Comparison of ENCODE assay signal across 17 cellular contexts in genomic region chr3:124632566-124633140, GRCh38.
DNase-seq lines count a peak whose midpoint lies in the region; ATAC-seq and TF ChIP-seq lines count a peak whose summit lies in the region.
"Had no signal": no experiment of that assay in that cellular context is flagged by ENCODE, and none has a peak within 500 bp of the region (broad histone marks: within the 10 kb centered on the region; RNA-seq: fewer than 3 reads in every experiment).

No MANE protein-coding gene starts in this region.

- H2BK120ac ChIP-seq in trophoblast cell (ENCODE audit: insufficient read depth, low read length, poor library complexity), result peak overlapping the region; percentile 84

- H3K4me2 ChIP-seq in PC-3 (ENCODE audit: low read length) (no peak overlapping the region), hepatocyte (no peak overlapping the region), trophoblast cell (ENCODE audit: low read length) (no peak overlapping the region)

- H3K79me1 ChIP-seq in trophoblast cell (ENCODE audit: low read length), result peaks cover 19% of the 10 kb centered on the region

- no peak overlapping the region for H2AFZ ChIP-seq in PC-3 (ENCODE audit: low read length)
- H2AFZ ChIP-seq in hepatocyte, result no peak overlapping the region
- no peak overlapping the region for H2AFZ ChIP-seq in trophoblast cell (ENCODE audit: insufficient read depth, low read length, poor library complexity)

- H3F3A ChIP-seq in PC-3 (ENCODE audit: low read length, unreplicated experiment), result no peaks in the 10 kb centered on the region

- no peaks in the 10 kb centered on the region for H3K27me3 Mint-ChIP-seq in Caco-2 (ENCODE audit: insufficient read depth, unreplicated experiment)
- H3K27me3 Mint-ChIP-seq: B cell had no signal

- no peak overlapping the region for H2AK5ac ChIP-seq in trophoblast cell (ENCODE audit: low read length)

- H3K27ac Mint-ChIP-seq in Caco-2 (ENCODE audit: unreplicated experiment), result peak overlapping the region; percentile 76
- H3K27ac Mint-ChIP-seq: B cell; CD8-positive, alpha-beta T cell; IgD-negative memory B cell had no signal

- intact Hi-C loops in Caco-2 (cut with micrococcal nuclease; ENCODE audit: unreplicated experiment) (no loop called here), PC-3 (cut with micrococcal nuclease) (no loop called here)

- H4K91ac ChIP-seq in trophoblast cell (ENCODE audit: low read depth, low read length), result peak overlapping the region; percentile 92

- no peak overlapping the region for H3K9ac ChIP-seq in PC-3 (ENCODE audit: low read length)
- no peak overlapping the region for H3K9ac ChIP-seq in trophoblast cell (ENCODE audit: low read length)
- H3K9ac ChIP-seq: BLaER1 treated with 17β-estradiol and CSF1 and Interleukin-3, amounts not matched to agents 10 nM and 100 nM had no signal

- H3K36me3 ChIP-seq in Caco-2 (ENCODE audit: control insufficient read depth, insufficient read depth, low read length) (0 out of 2 replicates have a peak, but pooled peaks cover 2% of the 10 kb centered on the region), PC-3 (ENCODE audit: low read depth, low read length) (no peaks in the 10 kb centered on the region), hepatocyte (replicated peaks; ENCODE audit: insufficient read depth, low read depth) (no peaks in the 10 kb centered on the region), trophoblast cell (ENCODE audit: control insufficient read depth in 1 of 2, insufficient read depth in 2 of 2, low read length in 2 of 2) (peaks cover 4 to 11% of the 10 kb centered on the region in 2 experiments)

- CTCF ChIA-PET in Caco-2 (lab: Charles Lee), result no interaction called here
- CTCF ChIA-PET in PC-3 (lab: Charles Lee), result no interaction called here

- no peaks in the 10 kb centered on the region for H3K9me3 Mint-ChIP-seq in Caco-2 (ENCODE audit: unreplicated experiment)
- H3K9me3 Mint-ChIP-seq: CD8-positive, alpha-beta T cell; IgD-negative memory B cell had no signal

- H2BK5ac ChIP-seq in trophoblast cell (ENCODE audit: low read depth, low read length, poor library complexity), result peak overlapping the region; percentile 74

- no peak for TF ChIP-seq CTCF in Caco-2 (IDR thresholded peaks at IDR 0.05; ENCODE audit: insufficient read depth in 1 of 2, low read depth in 1 of 2, low read length in 1 of 2, severe bottlenecking in 1 of 2, unreplicated experiment in 1 of 2)
- no peak for TF ChIP-seq CTCF in PC-3 (conservative IDR thresholded peaks at IDR 0.05; ENCODE audit: low read depth, low read length)
- no peak for TF ChIP-seq CTCF in hepatocyte (IDR thresholded peaks at IDR 0.05; ENCODE audit: poor library complexity)

- H3K4me1 ChIP-seq in Caco-2 (peaks cover 91% of the 10 kb centered on the region), PC-3 (ENCODE audit: insufficient read depth, low read length) (no peaks in the 10 kb centered on the region), hepatocyte (ENCODE audit: insufficient read depth) (peaks cover 59% of the 10 kb centered on the region), trophoblast cell (ENCODE audit: control insufficient read depth in 1 of 2, insufficient read depth in 2 of 2, low read length in 2 of 2) (peaks cover 10 to 30% of the 10 kb centered on the region in 2 experiments)

- no peak overlapping the region for H3K18ac ChIP-seq in trophoblast cell (ENCODE audit: low read length)

- peak overlapping the region; percentile 68 for H4K8ac ChIP-seq in trophoblast cell (ENCODE audit: low read depth, low read length)

- peak overlapping the region; percentile 34 for H4K12ac ChIP-seq in trophoblast cell (ENCODE audit: low read depth, low read length)

- WGBS in hepatocyte (ENCODE audit: low lambda C conversion rate, missing lambda C conversion rate), result 62% methylated on average over 7 of the region's 7 CpGs
- WGBS in trophoblast cell (ENCODE audit: extremely low coverage, insufficient coverage, insufficient read length), result no CpG with 5 or more reads among the region's 7 CpGs

- H3K23ac ChIP-seq in trophoblast cell (ENCODE audit: low read length), result no peak overlapping the region

- H3K4me1 Mint-ChIP-seq in Caco-2 (ENCODE audit: low read depth, unreplicated experiment), result peaks cover 72% of the 10 kb centered on the region

- H3K4me3 ChIP-seq in Caco-2 (ENCODE audit: low read depth, low read length) (no peak overlapping the region), PC-3 (ENCODE audit: low read length) (no peak overlapping the region), hepatocyte (no peak overlapping the region), trophoblast cell (ENCODE audit: low read depth, low read length) (no peak overlapping the region)
- H3K4me3 ChIP-seq: BLaER1 treated with 17β-estradiol and CSF1 and Interleukin-3, amounts not matched to agents 10 nM and 100 nM had no signal

- no peak for ATAC-seq in PC-3
- ATAC-seq: CD8-positive, alpha-beta T cell; HCT116; HepG2 had no signal

- H3K36me3 Mint-ChIP-seq in Caco-2 (ENCODE audit: insufficient read depth, unreplicated experiment), result peaks cover 46% of the 10 kb centered on the region
- H3K36me3 Mint-ChIP-seq: CD8-positive, alpha-beta T cell; IgD-negative memory B cell had no signal

- H2BK12ac ChIP-seq in trophoblast cell (ENCODE audit: low read length), result no peak overlapping the region

- H3K27me3 ChIP-seq in Caco-2 (replicated peaks; ENCODE audit: control insufficient read depth, insufficient read depth, low read length), result no peaks in the 10 kb centered on the region
- H3K27me3 ChIP-seq in PC-3 (ENCODE audit: low read length), result no peaks in the 10 kb centered on the region
- H3K27me3 ChIP-seq in hepatocyte, result no peaks in the 10 kb centered on the region
- no peaks in the 10 kb centered on the region for H3K27me3 ChIP-seq in trophoblast cell (ENCODE audit: insufficient read depth, low read length)

- H3K27ac ChIP-seq in PC-3 (ENCODE audit: low read length), result no peak overlapping the region
- H3K27ac ChIP-seq in hepatocyte, result peak overlapping the region; percentile 97
- H3K27ac ChIP-seq in trophoblast cell (ENCODE audit: low read depth, low read length), result peak overlapping the region; percentile 75
- H3K27ac ChIP-seq: BLaER1 treated with 17β-estradiol and CSF1 and Interleukin-3, amounts not matched to agents 10 nM and 100 nM had no signal

- POLR2A ChIA-PET in Caco-2 (lab: Charles Lee) (no interaction called here), PC-3 (lab: Charles Lee; ENCODE audit: unreplicated experiment) (no interaction called here)

- no peak overlapping the region for H3K4me3 Mint-ChIP-seq in Caco-2 (ENCODE audit: unreplicated experiment)
- H3K4me3 Mint-ChIP-seq: CD8-positive, alpha-beta T cell had no signal

- H3K4ac ChIP-seq in trophoblast cell (ENCODE audit: low read depth, low read length), result no peak overlapping the region

- H3K9me2 ChIP-seq in PC-3 (replicated peaks; ENCODE audit: low read length) (no peaks in the 10 kb centered on the region), hepatocyte (replicated peaks; ENCODE audit: insufficient read depth) (no peaks in the 10 kb centered on the region)

- no peaks in the 10 kb centered on the region for H3K9me3 ChIP-seq in Caco-2
- H3K9me3 ChIP-seq in PC-3 (ENCODE audit: low read length), result no peaks in the 10 kb centered on the region
- H3K9me3 ChIP-seq in hepatocyte (ENCODE audit: low read depth), result no peaks in the 10 kb centered on the region
- H3K9me3 ChIP-seq in trophoblast cell (ENCODE audit: insufficient read depth, low read depth, low read length), result no peaks in the 10 kb centered on the region
- H3K9me3 ChIP-seq: BLaER1 treated with 17β-estradiol and CSF1 and Interleukin-3, amounts not matched to agents 10 nM and 100 nM had no signal

- H3K14ac ChIP-seq in trophoblast cell (ENCODE audit: low read length), result no peak overlapping the region

- DNase-seq in Caco-2 (no peak), PC-3 (peak; percentile 19), hepatocyte (ENCODE audit: low spot score) (no peak), trophoblast cell (peak; percentile 84 to 93), NCI-H1092 treated with DMSO at 0.1 percent for 48 hours (lab: John Stamatoyannopoulos, UW) (no peak), NCI-H345 treated with DMSO at 0.1 percent for 48 hours (lab: John Stamatoyannopoulos, UW; ENCODE audit: unreplicated experiment) (no peak)
- DNase-seq in activated effector memory CD4-positive, alpha-beta T cell treated with anti-CD3 and anti-CD28 coated beads, Interleukin-2, amount 50 U/mL, for 16 hours, result no peak
- no peak for DNase-seq in stimulated activated CD4-positive, alpha-beta T cell treated with anti-CD3 and anti-CD28 coated beads, Interleukin-4, amount 100 ng/mL, for 24 hours
- DNase-seq: CD8-positive, alpha-beta T cell; GF-D8; GOT3; H7 had no signal

- no peaks in the 10 kb centered on the region for H4K20me1 ChIP-seq in PC-3 (ENCODE audit: low read length)
- H4K20me1 ChIP-seq in hepatocyte (ENCODE audit: insufficient read depth, poor library complexity, severe bottlenecking), result no peaks in the 10 kb centered on the region
- H4K20me1 ChIP-seq: BLaER1 treated with 17β-estradiol and CSF1 and Interleukin-3, amounts not matched to agents 10 nM and 100 nM had no signal

- H3K79me2 ChIP-seq in PC-3 (ENCODE audit: low read length) (no peaks in the 10 kb centered on the region), hepatocyte (peaks cover 10% of the 10 kb centered on the region), trophoblast cell (ENCODE audit: control insufficient read depth, insufficient read depth, low read length, poor library complexity) (peaks cover 2% of the 10 kb centered on the region)

- no TSS peak for BruUV-seq in Caco-2 (replicated peaks; lab: Mats Ljungman, UMichigan)
- BruUV-seq in PC-3 (replicated peaks; lab: Mats Ljungman, UMichigan), result no TSS peak

Comparison
In these comparisons a context has a peak if more than half of its experiments do, and no peak if none do; other contexts are left out.
1. DNase-seq: peak in PC-3 (single experiment) and trophoblast cell (2 of 2); none in Caco-2 (0 of 2), hepatocyte (single experiment), NCI-H1092 treated with DMSO at 0.1 percent for 48 hours (single experiment), NCI-H345 treated with DMSO at 0.1 percent for 48 hours (single experiment), activated effector memory CD4-positive, alpha-beta T cell treated with anti-CD3 and anti-CD28 coated beads, Interleukin-2, amount 50 U/mL, for 16 hours (single experiment) and stimulated activated CD4-positive, alpha-beta T cell treated with anti-CD3 and anti-CD28 coated beads, Interleukin-4, amount 100 ng/mL, for 24 hours (single experiment).